ENCODE assay signal across 1 cellular context in the genomic region with DNA sequence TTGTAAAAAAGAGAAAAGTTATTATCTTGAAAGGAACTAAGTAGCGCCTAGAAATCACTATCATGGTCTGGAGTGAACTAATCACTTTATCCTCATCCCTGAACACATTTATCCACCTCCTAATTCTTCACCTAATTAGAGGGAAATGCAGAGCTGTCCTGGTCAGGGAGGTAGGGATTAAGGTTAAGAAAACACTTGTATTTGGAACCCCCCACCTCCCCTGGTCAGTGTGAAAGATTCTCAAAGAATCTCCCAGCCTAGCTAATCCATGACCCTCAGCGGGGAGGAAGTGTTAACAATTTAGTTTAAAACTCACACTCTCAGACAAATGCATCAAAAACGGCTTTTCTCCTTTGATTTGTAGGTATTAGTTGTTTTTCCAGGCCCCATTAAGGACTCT.
TF ChIP-seq lines count a peak whose summit lies in the region.

No MANE protein-coding gene starts in this region.

TF ChIP-seq in GM23338, 12 proteins besides CTCF, POLR2A, EP300 and RAD21 (continued from another document):
- TF ChIP-seq, protein P1, sequence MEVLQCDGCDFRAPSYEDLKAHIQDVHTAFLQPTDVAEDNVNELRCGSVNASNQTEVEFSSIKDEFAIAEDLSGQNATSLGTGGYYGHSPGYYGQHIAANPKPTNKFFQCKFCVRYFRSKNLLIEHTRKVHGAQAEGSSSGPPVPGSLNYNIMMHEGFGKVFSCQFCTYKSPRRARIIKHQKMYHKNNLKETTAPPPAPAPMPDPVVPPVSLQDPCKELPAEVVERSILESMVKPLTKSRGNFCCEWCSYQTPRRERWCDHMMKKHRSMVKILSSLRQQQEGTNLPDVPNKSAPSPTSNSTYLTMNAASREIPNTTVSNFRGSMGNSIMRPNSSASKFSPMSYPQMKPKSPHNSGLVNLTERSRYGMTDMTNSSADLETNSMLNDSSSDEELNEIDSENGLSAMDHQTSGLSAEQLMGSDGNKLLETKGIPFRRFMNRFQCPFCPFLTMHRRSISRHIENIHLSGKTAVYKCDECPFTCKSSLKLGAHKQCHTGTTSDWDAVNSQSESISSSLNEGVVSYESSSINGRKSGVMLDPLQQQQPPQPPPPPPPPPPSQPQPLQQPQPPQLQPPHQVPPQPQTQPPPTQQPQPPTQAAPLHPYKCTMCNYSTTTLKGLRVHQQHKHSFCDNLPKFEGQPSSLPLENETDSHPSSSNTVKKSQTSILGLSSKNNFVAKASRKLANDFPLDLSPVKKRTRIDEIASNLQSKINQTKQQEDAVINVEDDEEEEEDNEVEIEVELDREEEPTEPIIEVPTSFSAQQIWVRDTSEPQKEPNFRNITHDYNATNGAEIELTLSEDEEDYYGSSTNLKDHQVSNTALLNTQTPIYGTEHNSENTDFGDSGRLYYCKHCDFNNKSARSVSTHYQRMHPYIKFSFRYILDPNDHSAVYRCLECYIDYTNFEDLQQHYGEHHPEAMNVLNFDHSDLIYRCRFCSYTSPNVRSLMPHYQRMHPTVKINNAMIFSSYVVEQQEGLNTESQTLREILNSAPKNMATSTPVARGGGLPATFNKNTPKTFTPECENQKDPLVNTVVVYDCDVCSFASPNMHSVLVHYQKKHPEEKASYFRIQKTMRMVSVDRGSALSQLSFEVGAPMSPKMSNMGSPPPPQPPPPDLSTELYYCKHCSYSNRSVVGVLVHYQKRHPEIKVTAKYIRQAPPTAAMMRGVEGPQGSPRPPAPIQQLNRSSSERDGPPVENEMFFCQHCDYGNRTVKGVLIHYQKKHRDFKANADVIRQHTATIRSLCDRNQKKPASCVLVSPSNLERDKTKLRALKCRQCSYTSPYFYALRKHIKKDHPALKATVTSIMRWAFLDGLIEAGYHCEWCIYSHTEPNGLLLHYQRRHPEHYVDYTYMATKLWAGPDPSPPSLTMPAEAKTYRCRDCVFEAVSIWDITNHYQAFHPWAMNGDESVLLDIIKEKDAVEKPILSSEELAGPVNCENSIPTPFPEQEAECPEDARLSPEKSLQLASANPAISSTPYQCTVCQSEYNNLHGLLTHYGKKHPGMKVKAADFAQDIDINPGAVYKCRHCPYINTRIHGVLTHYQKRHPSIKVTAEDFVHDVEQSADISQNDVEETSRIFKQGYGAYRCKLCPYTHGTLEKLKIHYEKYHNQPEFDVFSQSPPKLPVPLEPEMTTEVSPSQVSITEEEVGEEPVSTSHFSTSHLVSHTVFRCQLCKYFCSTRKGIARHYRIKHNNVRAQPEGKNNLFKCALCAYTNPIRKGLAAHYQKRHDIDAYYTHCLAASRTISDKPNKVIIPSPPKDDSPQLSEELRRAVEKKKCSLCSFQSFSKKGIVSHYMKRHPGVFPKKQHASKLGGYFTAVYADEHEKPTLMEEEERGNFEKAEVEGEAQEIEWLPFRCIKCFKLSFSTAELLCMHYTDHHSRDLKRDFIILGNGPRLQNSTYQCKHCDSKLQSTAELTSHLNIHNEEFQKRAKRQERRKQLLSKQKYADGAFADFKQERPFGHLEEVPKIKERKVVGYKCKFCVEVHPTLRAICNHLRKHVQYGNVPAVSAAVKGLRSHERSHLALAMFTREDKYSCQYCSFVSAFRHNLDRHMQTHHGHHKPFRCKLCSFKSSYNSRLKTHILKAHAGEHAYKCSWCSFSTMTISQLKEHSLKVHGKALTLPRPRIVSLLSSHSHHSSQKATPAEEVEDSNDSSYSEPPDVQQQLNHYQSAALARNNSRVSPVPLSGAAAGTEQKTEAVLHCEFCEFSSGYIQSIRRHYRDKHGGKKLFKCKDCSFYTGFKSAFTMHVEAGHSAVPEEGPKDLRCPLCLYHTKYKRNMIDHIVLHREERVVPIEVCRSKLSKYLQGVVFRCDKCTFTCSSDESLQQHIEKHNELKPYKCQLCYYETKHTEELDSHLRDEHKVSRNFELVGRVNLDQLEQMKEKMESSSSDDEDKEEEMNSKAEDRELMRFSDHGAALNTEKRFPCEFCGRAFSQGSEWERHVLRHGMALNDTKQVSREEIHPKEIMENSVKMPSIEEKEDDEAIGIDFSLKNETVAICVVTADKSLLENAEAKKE (CRISPR knock-in tag; IDR thresholded peaks at IDR 0.05) = no peak
- TF ChIP-seq, protein P2, sequence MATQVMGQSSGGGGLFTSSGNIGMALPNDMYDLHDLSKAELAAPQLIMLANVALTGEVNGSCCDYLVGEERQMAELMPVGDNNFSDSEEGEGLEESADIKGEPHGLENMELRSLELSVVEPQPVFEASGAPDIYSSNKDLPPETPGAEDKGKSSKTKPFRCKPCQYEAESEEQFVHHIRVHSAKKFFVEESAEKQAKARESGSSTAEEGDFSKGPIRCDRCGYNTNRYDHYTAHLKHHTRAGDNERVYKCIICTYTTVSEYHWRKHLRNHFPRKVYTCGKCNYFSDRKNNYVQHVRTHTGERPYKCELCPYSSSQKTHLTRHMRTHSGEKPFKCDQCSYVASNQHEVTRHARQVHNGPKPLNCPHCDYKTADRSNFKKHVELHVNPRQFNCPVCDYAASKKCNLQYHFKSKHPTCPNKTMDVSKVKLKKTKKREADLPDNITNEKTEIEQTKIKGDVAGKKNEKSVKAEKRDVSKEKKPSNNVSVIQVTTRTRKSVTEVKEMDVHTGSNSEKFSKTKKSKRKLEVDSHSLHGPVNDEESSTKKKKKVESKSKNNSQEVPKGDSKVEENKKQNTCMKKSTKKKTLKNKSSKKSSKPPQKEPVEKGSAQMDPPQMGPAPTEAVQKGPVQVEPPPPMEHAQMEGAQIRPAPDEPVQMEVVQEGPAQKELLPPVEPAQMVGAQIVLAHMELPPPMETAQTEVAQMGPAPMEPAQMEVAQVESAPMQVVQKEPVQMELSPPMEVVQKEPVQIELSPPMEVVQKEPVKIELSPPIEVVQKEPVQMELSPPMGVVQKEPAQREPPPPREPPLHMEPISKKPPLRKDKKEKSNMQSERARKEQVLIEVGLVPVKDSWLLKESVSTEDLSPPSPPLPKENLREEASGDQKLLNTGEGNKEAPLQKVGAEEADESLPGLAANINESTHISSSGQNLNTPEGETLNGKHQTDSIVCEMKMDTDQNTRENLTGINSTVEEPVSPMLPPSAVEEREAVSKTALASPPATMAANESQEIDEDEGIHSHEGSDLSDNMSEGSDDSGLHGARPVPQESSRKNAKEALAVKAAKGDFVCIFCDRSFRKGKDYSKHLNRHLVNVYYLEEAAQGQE (IDR thresholded peaks at IDR 0.05; ENCODE audit: unreplicated experiment) = no peak
- TF ChIP-seq, protein P3, sequence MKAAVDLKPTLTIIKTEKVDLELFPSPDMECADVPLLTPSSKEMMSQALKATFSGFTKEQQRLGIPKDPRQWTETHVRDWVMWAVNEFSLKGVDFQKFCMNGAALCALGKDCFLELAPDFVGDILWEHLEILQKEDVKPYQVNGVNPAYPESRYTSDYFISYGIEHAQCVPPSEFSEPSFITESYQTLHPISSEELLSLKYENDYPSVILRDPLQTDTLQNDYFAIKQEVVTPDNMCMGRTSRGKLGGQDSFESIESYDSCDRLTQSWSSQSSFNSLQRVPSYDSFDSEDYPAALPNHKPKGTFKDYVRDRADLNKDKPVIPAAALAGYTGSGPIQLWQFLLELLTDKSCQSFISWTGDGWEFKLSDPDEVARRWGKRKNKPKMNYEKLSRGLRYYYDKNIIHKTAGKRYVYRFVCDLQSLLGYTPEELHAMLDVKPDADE (IDR thresholded peaks at IDR 0.05) = no peak
- TF ChIP-seq ZNF114 (CRISPR knock-in tag; IDR thresholded peaks at IDR 0.05) (no peak), ZNF331 (CRISPR knock-in tag; IDR thresholded peaks at IDR 0.05; ENCODE audit: low read depth) (no peak), EZH2 (IDR thresholded peaks at IDR 0.05; ENCODE audit: low read depth, unreplicated experiment) (no peak), CREB1 (CRISPR knock-in tag; IDR thresholded peaks at IDR 0.05; ENCODE audit: low read depth) (no peak)
